ENCODE assay signal across 3 cellular contexts in genomic region chr17:61848247-61848646, GRCh38.
"Had no signal": no experiment of that assay in that cellular context is flagged by ENCODE, and none has a peak within 500 bp of the region (broad histone marks: within the 10 kb centered on the region; RNA-seq: fewer than 3 reads in every experiment).

No MANE protein-coding gene starts in this region.

- DNase-seq: GDM1, GF-D8 had no signal

- H3K4me3 ChIP-seq: GM12878 had no signal

- ATAC-seq: GM12878 had no signal
